ENCODE assay signal across 8 cellular contexts in the genomic region with DNA sequence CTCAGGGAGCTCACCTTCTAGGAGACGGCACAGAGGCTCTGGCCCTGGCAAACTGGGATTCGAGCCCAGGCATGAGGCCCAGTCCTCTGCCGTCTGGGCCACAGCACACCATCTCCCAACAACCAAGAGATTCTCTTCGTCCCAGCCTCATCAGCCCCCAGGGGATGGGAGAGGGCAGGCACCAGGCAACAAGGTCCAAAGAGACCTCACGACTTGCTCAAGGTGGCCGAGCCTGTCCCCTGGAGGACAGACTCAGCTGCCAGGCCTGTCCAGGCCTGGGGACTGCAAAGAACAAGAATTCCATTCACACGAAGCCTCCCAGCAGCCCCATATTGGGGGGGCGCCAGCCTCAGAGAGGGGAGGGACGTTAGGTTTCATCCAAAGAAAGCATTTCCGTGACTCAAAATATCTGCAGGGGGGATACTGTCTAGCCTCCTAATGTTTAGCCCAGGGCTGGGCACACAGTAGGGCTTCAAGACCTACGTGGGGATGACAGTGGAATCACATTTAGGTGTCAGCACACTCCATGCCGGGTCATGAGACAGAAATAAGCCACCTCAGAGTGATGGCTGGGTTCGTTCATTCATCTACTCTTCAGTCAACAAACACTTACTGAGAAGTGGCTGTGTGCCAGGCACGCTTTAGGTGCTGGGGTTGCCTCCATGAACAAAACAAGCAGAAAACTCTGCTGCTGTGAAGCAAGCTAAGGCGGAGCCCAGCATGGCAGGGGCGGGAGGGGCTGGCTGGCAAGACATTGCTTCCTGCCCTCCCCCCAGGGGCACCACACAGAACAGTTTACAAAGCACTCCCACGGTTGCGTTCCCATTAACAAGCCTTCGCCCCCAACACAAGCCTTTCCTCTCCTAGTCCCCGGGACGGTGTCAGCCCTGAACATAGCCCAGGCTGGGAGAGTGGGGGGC.
DNase-seq lines count a peak whose midpoint lies in the region; ATAC-seq lines count a peak whose summit lies in the region.

No MANE protein-coding gene starts in this region.

- DNase-seq in DMS79 (lab: John Stamatoyannopoulos, UW) = peak; percentile 9
- peak; percentile 41 for DNase-seq in NCI-H446 treated with DMSO at 0.1 percent for 48 hours (lab: John Stamatoyannopoulos, UW)
- DNase-seq in activated gamma-delta T cell (lab: John Stamatoyannopoulos, UW) = peak; percentile 44
- DNase-seq in medulla oblongata (ENCODE audit: extremely low spot score) = peak; percentile 44
- no peak for DNase-seq in ecto neural progenitor cell (ENCODE audit: low spot score)

- ATAC-seq in GM21367 (IDR thresholded peaks at IDR 0.05; ENCODE audit: unreplicated experiment) = no peak
- ATAC-seq in HG02884 (IDR thresholded peaks at IDR 0.05; ENCODE audit: unreplicated experiment) = no peak
- ATAC-seq in HG02970 (IDR thresholded peaks at IDR 0.05; ENCODE audit: low FRiP score, unreplicated experiment) = no peak
